In genomic region chr20:60160451-60160850, GRCh38 we compare ENCODE assay signal across 29 cellular contexts.
"Had no signal": no experiment of that assay in that cellular context is flagged by ENCODE, and none has a peak within 500 bp of the region (broad histone marks: within the 10 kb centered on the region; RNA-seq: fewer than 3 reads in every experiment).

No MANE protein-coding gene starts in this region.

- H2AFZ ChIP-seq: parathyroid adenoma had no signal

- H3K4me2 ChIP-seq: smooth muscle cell had no signal

- H3K27ac ChIP-seq: ovary, parathyroid adenoma, psoas muscle, skin epidermis, suprapubic skin, testis, tibial artery, transverse colon, upper lobe of right lung, uterus had no signal

- H3K79me2 ChIP-seq: parathyroid adenoma had no signal

- H3K4me1 ChIP-seq: parathyroid adenoma, psoas muscle, spleen, suprapubic skin, testis, tibial artery, transverse colon, upper lobe of right lung, uterus had no signal

- ATAC-seq: naive thymus-derived CD8-positive, alpha-beta T cell; natural killer cell treated with Interleukin-12 subunit alpha and Interleukin-12 subunit beta and Interleukin-15 and Interleukin-18, amount 100 ng/mL, for 72 hours; psoas muscle; right cardiac atrium; sciatic nerve; stimulated activated memory B cell treated with anti-CD40 and anti-IgM and Interleukin-4, amounts not matched to agents 10 μg/mL and 1 μg/mL and 100 μg/mL, for 72 hours; stimulated activated naive CD8-positive, alpha-beta T cell treated with anti-CD3 and anti-CD28 coated beads, Interleukin-15, amount 100 ng/mL, for 72 hours; stimulated activated naive CD8-positive, alpha-beta T cell treated with anti-CD3 and anti-CD28 coated beads, Interleukin-15, Interleukin-2, amounts not matched to agents 100 U/mL and 50 U/mL, for 24 hours; upper lobe of right lung had no signal

- H3K4me3 ChIP-seq: ovary, psoas muscle, skin epidermis, smooth muscle cell, spleen, suprapubic skin, testis, tibial artery, transverse colon, upper lobe of right lung, uterus had no signal

- H3K9ac ChIP-seq: parathyroid adenoma had no signal

- H3K9me3 ChIP-seq: ovary, psoas muscle, suprapubic skin, testis, transverse colon, upper lobe of right lung, uterus had no signal

- H3K36me3 ChIP-seq: ovary, spleen, suprapubic skin, tibial artery, transverse colon, upper lobe of right lung, uterus had no signal

- DNase-seq: naive thymus-derived CD8-positive, alpha-beta T cell; nephron progenitor cell; occipital lobe; ovary; posterior cingulate gyrus; psoas muscle; right cardiac atrium; spleen; stimulated activated CD4-positive, alpha-beta T cell treated with anti-CD3 and anti-CD28 coated beads, Interleukin-12 subunit alpha, Interleukin-12 subunit beta, amount 100 ng/mL, for 4 hours; stimulated activated CD4-positive, alpha-beta T cell treated with anti-CD3 and anti-CD28 coated beads, Interleukin-1b, Interleukin-23, amount 100 ng/mL, for 48 hours; stimulated activated CD4-positive, alpha-beta T cell treated with anti-CD3 and anti-CD28 coated beads, Interleukin-4, amount 100 ng/mL, for 1 hour; stimulated activated CD4-positive, alpha-beta T cell treated with anti-CD3 and anti-CD28 coated beads, Interleukin-4, amount 100 ng/mL, for 4 hours; stimulated activated CD8-positive, alpha-beta memory T cell treated with anti-CD3 and anti-CD28 coated beads, Interleukin-4, amount 100 ng/mL, for 48 hours; stimulated activated naive CD4-positive, alpha-beta T cell; stimulated activated naive CD8-positive, alpha-beta T cell treated with anti-CD3 and anti-CD28 coated beads, Interleukin-15, amount 100 ng/mL, for 72 hours; stimulated activated naive CD8-positive, alpha-beta T cell treated with anti-CD3 and anti-CD28 coated beads, Interleukin-15, Interleukin-2, amounts not matched to agents 100 U/mL and 50 U/mL, for 24 hours; substantia nigra; testis; tibial artery; transverse colon; upper lobe of right lung; uterus had no signal

- H3K27me3 ChIP-seq: ovary, testis, tibial artery, transverse colon had no signal
